In genomic region chr17:28954886-28955285, GRCh38 we compare ENCODE assay signal across 25 cellular contexts. TPM values are rescaled to one million over a fixed set of nuclear protein-coding genes. Genes with fewer than 3 reads are reported as not detected.
"Had no signal": no experiment of that assay in that cellular context is flagged by ENCODE, and none has a peak within 500 bp of the region (broad histone marks: within the 10 kb centered on the region; RNA-seq: fewer than 3 reads in every experiment).

No MANE protein-coding gene starts in this region.

- H3K4me3 ChIP-seq: K562 had no signal

- H3K27ac ChIP-seq: RWPE1 had no signal

- DNase-seq: MV-4-11; NCI-H1048; NCI-H1105; NCI-H1417; NCI-H1436 treated with DMSO at 0.1 percent for 48 hours; NCI-H1694; NCI-H187 treated with DMSO at 0.1 percent for 48 hours; NCI-H2029 treated with DMSO at 0.1 percent for 48 hours; NCI-H2171 treated with DMSO at 0.1 percent for 48 hours; NCI-H345; NCI-H446 treated with DMSO at 0.1 percent for 48 hours; NCI-H510A treated with DMSO at 0.1 percent for 48 hours; NCI-H526; NK-92 treated with Interleukin-12 subunit alpha and Interleukin-12 subunit beta, amount 100 ng/mL, for 24 hours; PC-3; SHP77 had no signal

- ATAC-seq: HepG2, K562, Panc1, PC-3, SK-N-SH treated with all-trans-retinoic acid at 6 μM for 48 hours had no signal

RNA-seq across cellular contexts. Expression of gene SEZ6, which starts 50.9 kb away (rescaled TPM):
- total RNA-seq: HepG2, HT1080, K562, LHCN-M2, MCF 10A, OCI-LY7, PC-3 had no signal
- polyA plus RNA-seq: HepG2, K562 had no signal
